1 cellular context compared by ENCODE assay signal in genomic region chr22:41863472-41863871, GRCh38.
TF ChIP-seq lines count a peak whose summit lies in the region.

No MANE protein-coding gene starts in this region.

TF ChIP-seq in GM12878, 131 proteins besides CTCF, POLR2A, EP300 and RAD21:
- no peak for TF ChIP-seq JUND (IDR thresholded peaks at IDR 0.05; ENCODE audit: low read depth, low read length)
- TF ChIP-seq MXI1 (IDR thresholded peaks at IDR 0.05; ENCODE audit: low read depth, low read length): no peak
- TF ChIP-seq SMAD5 (IDR thresholded peaks at IDR 0.05; ENCODE audit: low read depth): no peak
- no peak for TF ChIP-seq EED (IDR thresholded peaks at IDR 0.05; ENCODE audit: low read depth)
